24 cellular contexts compared by ENCODE assay signal in the genomic region with DNA sequence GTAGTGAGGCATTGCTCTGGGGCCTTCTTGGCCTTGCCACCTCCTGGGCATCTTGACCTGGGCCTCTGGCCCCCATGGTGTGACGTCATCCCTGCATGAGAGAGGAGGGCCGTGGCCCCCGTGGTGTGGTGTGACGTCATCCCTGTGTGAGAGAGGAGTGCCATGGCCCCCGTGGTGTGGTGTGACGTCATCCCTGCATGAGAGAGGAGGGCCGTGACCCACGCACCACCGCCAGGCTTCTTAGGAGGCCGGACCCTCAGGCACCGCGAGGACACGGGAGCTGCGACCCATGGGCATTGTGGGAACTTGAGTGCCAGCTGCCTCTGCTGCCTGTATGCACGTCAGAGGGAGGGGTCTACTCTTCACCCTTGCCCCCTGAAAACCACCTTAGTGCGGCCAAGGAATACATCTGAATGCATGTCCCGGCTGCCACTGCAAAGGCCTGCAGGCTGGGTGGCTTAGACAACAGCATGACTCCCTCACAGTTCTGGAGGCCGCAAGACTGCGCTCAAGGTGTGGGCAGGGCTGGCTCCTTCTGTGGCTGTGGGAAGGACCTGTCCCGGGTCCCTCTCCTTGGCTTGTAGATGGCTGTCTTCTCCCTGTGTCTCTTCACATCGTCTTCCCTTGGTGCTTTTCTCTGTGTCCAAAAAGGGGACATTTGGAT. TPM values are rescaled to one million over a fixed set of nuclear protein-coding genes. Genes with fewer than 3 reads are reported as not detected.
DNase-seq lines count a peak whose midpoint lies in the region; ATAC-seq and TF ChIP-seq lines count a peak whose summit lies in the region.
"Had no signal": no experiment of that assay in that cellular context is flagged by ENCODE, and none has a peak within 500 bp of the region (broad histone marks: within the 10 kb centered on the region; RNA-seq: fewer than 3 reads in every experiment).

No MANE protein-coding gene starts in this region.

- no peak overlapping the region for H3K4me2 ChIP-seq in neuronal stem cell (ENCODE audit: insufficient read depth, low read length, poor library complexity, severe bottlenecking)

- H3K4me3 Mint-ChIP-seq in chondrocyte (ENCODE audit: unreplicated experiment), result no peak overlapping the region

- H2AFZ ChIP-seq in neuronal stem cell (ENCODE audit: low read length), result no peak overlapping the region

- H3K14ac ChIP-seq in neuronal stem cell (ENCODE audit: low read length), result peak overlapping the region; percentile 95

- H3K36me3 Mint-ChIP-seq in chondrocyte (ENCODE audit: low read depth), result no peaks in the 10 kb centered on the region

- peak overlapping the region; percentile 74 for H2BK15ac ChIP-seq in neuronal stem cell (ENCODE audit: low read length)

- peak overlapping the region; percentile 83 for H3K18ac ChIP-seq in neuronal stem cell (ENCODE audit: low read length)

- H3K27me3 ChIP-seq in neuronal stem cell (ENCODE audit: control insufficient read depth in 3 of 3, insufficient read depth in 3 of 3, low read depth in 1 of 3, low read length in 3 of 3), result peaks cover 0 to 4% (median 0%) of the 10 kb centered on the region in 3 experiments
- H3K27me3 ChIP-seq in aorta (ENCODE audit: control insufficient read depth in 1 of 2, insufficient read depth in 2 of 2, low read length in 1 of 2), result no peaks in the 10 kb centered on the region
- H3K27me3 ChIP-seq: Peyer's patch had no signal

- no peak overlapping the region for H3K4ac ChIP-seq in neuronal stem cell (ENCODE audit: low read length)

- TF ChIP-seq CTCF in chondrocyte (IDR thresholded peaks at IDR 0.05), result no peak

- H3K4me1 Mint-ChIP-seq in chondrocyte (ENCODE audit: low read depth), result no peaks in the 10 kb centered on the region

- H2AK5ac ChIP-seq in neuronal stem cell (ENCODE audit: low read depth, low read length), result peak overlapping the region; percentile 98

- peaks cover 3% of the 10 kb centered on the region for H3K79me1 ChIP-seq in neuronal stem cell (ENCODE audit: low read depth, low read length)

- H3K23ac ChIP-seq in neuronal stem cell (ENCODE audit: low read depth, low read length, poor library complexity), result peak overlapping the region; percentile 75

- H3K4me3 ChIP-seq in neuronal stem cell (ENCODE audit: low read length in 2 of 2) (no peak overlapping the region), aorta (ENCODE audit: low read length in 2 of 2) (no peak overlapping the region)
- H3K4me3 ChIP-seq: Peyer's patch had no signal

- H3K27ac ChIP-seq in neuronal stem cell (replicated peaks; ENCODE audit: low read length) (no peak overlapping the region), aorta (ENCODE audit: low read depth in 1 of 2, low read length in 2 of 2) (no peak overlapping the region)
- H3K27ac ChIP-seq: C4-2B, Peyer's patch had no signal

- H3K4me1 ChIP-seq in neuronal stem cell (ENCODE audit: control insufficient read depth in 2 of 2, insufficient read depth in 1 of 2, low read depth in 1 of 2, low read length in 2 of 2) (peaks cover 0 to 10% of the 10 kb centered on the region in 2 donors), aorta (ENCODE audit: control insufficient read depth in 1 of 2, insufficient read depth in 2 of 2, low read length in 2 of 2) (no peaks in the 10 kb centered on the region)
- H3K4me1 ChIP-seq: Peyer's patch had no signal

- WGBS in neuronal stem cell (ENCODE audit: extremely low coverage in 2 of 2, insufficient read length in 2 of 2, insufficient replicate concordance in 1 of 2), 2 donors, result no CpG with 5 or more reads among the region's 21 CpGs
- 85 to 86% methylated on average over 21 of the region's 21 CpGs for WGBS in aorta, 2 donors

- H4K91ac ChIP-seq in neuronal stem cell (ENCODE audit: low read depth, low read length, poor library complexity), result peak overlapping the region; percentile 92

- peaks cover 0 to 5% of the 10 kb centered on the region in 2 donors for H3K36me3 ChIP-seq in neuronal stem cell (replicated peaks in 1 of 2; ENCODE audit: control insufficient read depth in 2 of 2, insufficient read depth in 2 of 2, low read length in 2 of 2)
- H3K36me3 ChIP-seq in aorta (ENCODE audit: control insufficient read depth in 1 of 2, insufficient read depth in 2 of 2, low read length in 1 of 2), result no peaks in the 10 kb centered on the region
- H3K36me3 ChIP-seq: Peyer's patch had no signal

- H3K9ac ChIP-seq in neuronal stem cell (ENCODE audit: low read depth, low read length, poor library complexity), result no peak overlapping the region

- peaks cover 26% of the 10 kb centered on the region for H3K27me3 Mint-ChIP-seq in chondrocyte (ENCODE audit: low read depth)

- ATAC-seq in Right ventricle myocardium superior (ENCODE audit: poor library complexity), result no peak
- ATAC-seq in aorta (ENCODE audit: low FRiP score), result no peak
- ATAC-seq: HCT116 had no signal

- H3K9me3 Mint-ChIP-seq in chondrocyte (ENCODE audit: low read depth), result no peaks in the 10 kb centered on the region

- peak overlapping the region; percentile 54 for H2BK120ac ChIP-seq in neuronal stem cell (ENCODE audit: low read depth, low read length)

- H2BK5ac ChIP-seq in neuronal stem cell (ENCODE audit: low read length), result no peak overlapping the region

- DNase-seq in cardiac septum (ENCODE audit: low spot score), result peak; percentile 43
- no peak for DNase-seq in Right ventricle myocardium superior
- peak; percentile 90 for DNase-seq in chondrocyte (ENCODE audit: low spot score)
- DNase-seq in neuronal stem cell (ENCODE audit: low spot score), result no peak
- peak; percentile 30 to 31 for DNase-seq in aorta
- DNase-seq in cerebellar cortex (ENCODE audit: low spot score), result no peak
- DNase-seq in islet precursor cell, result no peak
- no peak for DNase-seq in activated CD4-positive, alpha-beta T cell treated with anti-CD3 and anti-CD28 coated beads for 48 hours
- DNase-seq: 8988T; DMS53; GDM1; GOT3; NCI-H1105; NCI-H146; NCI-H2029 treated with DMSO at 0.1 percent for 48 hours; NCI-H345; NCI-H524; NCI-H774; NK-92 treated with Interleukin-12 subunit alpha and Interleukin-12 subunit beta, amount 100 ng/mL, for 24 hours had no signal

- H2BK12ac ChIP-seq in neuronal stem cell (ENCODE audit: low read length), result peak overlapping the region; percentile 85

- intact Hi-C loops in cardiac septum (cut with DNase I), result no loop called here
- intact Hi-C loops in Right ventricle myocardium superior (cut with DNase I), result no loop called here
- intact Hi-C loops in aorta (cut with DNase I), result no loop called here

- H3K27ac Mint-ChIP-seq in chondrocyte (ENCODE audit: unreplicated experiment), result no peak overlapping the region

- H3K9me3 ChIP-seq in neuronal stem cell (replicated peaks in 1 of 2; ENCODE audit: control insufficient read depth in 2 of 2, insufficient read depth in 1 of 2, low read depth in 1 of 2, low read length in 2 of 2) (peaks cover 0 to 12% of the 10 kb centered on the region in 2 donors), aorta (ENCODE audit: control insufficient read depth, low read length) (no peaks in the 10 kb centered on the region)
- H3K9me3 ChIP-seq: Peyer's patch had no signal

- H4K8ac ChIP-seq in neuronal stem cell (ENCODE audit: low read depth, low read length), result no peak overlapping the region

RNA-seq across cellular contexts. Expression of gene OTOS, which starts 20.8 kb away (rescaled TPM):
- total RNA-seq in cardiac septum (not detected), Right ventricle myocardium superior (not detected), chondrocyte (not detected in 3 replicates), aorta (not detected)
- 0.08 TPM for polyA plus RNA-seq in neuronal stem cell (2013, experiment 1 of 2)
- not detected for polyA plus RNA-seq in neuronal stem cell (2013, experiment 2 of 2)
- not detected for polyA plus RNA-seq in aorta
- total RNA-seq: HT1080, Peyer's patch, SK-MEL-5 had no signal

RNA-seq across cellular contexts. Expression of gene COPS9, which starts 25.1 kb away (rescaled TPM):
- total RNA-seq in cardiac septum (149 TPM), Right ventricle myocardium superior (206 TPM), chondrocyte (139 to 162 TPM (median 140 TPM) in 3 replicates), aorta (10 to 100 TPM; 83.7 to 94.0 TPM)
- polyA plus RNA-seq in neuronal stem cell (2013, experiment 1 of 2), result 234 TPM
- 225 TPM for polyA plus RNA-seq in neuronal stem cell (2013, experiment 2 of 2)
- polyA plus RNA-seq in aorta, result 100 to 1,000 TPM; 415 to 787 TPM

Comparison
In these comparisons a context has a peak if more than half of its experiments do, and no peak if none do; other contexts are left out.
1. DNase-seq: peak in cardiac septum (single experiment), chondrocyte (single experiment) and aorta (2 of 2); none in Right ventricle myocardium superior (single experiment), neuronal stem cell (single experiment), cerebellar cortex (single experiment), islet precursor cell (single experiment) and activated CD4-positive, alpha-beta T cell treated with anti-CD3 and anti-CD28 coated beads for 48 hours (single experiment).